8 cellular contexts compared by ENCODE assay signal in genomic region chr2:230712443-230713330, GRCh38. TPM values are rescaled to one million over a fixed set of nuclear protein-coding genes. Genes with fewer than 3 reads are reported as not detected.
A peak's percentile ranks its signal among the peaks of the same experiment; 100 is the strongest.
DNase-seq lines count a peak whose midpoint lies in the region; TF ChIP-seq lines count a peak whose summit lies in the region.

Gene CAB39, plus strand, starts transcription at chr2:230712842. Its CDS starts 47,160 bp downstream, at chr2:230760002.

- H3K27ac ChIP-seq in neural progenitor cell = peak within 1 kb of the TSS; percentile 17

- H3K4me1 ChIP-seq in ES-I3 (ENCODE audit: insufficient read depth, low read length) (peaks cover 16% of the 10 kb centered on the region; the same call in 1 of the 2 replicates), Loucy (ENCODE audit: insufficient read depth, low read length, poor library complexity, severe bottlenecking) (peaks cover 39% of the 10 kb centered on the region), neural progenitor cell (peaks cover 18% of the 10 kb centered on the region)

- H3K9me2 ChIP-seq in Loucy (replicated peaks; ENCODE audit: low read depth, low read length) = no peaks in the 10 kb centered on the region

- H3K9ac ChIP-seq in ES-I3 (ENCODE audit: low read depth, low read length) (peak within 1 kb of the TSS; percentile 68), Loucy (ENCODE audit: low read depth, low read length, poor library complexity, severe bottlenecking) (peak within 1 kb of the TSS; percentile 85), neural progenitor cell (peak within 1 kb of the TSS; percentile 87)

- peak within 1 kb of the TSS; percentile 98 for H3K27ac Mint-ChIP-seq in neural progenitor cell

- H3K27me3 Mint-ChIP-seq in neural progenitor cell (ENCODE audit: insufficient read depth, low read depth) = peaks cover 10% of the 10 kb centered on the region

- H3K36me3 ChIP-seq in ES-I3 (ENCODE audit: insufficient read depth, low read length) (no peaks in the 10 kb centered on the region), H7 (replicated peaks; ENCODE audit: control insufficient read depth, insufficient read depth, low read length) (no peaks in the 10 kb centered on the region), Loucy (ENCODE audit: insufficient read depth, low read length) (no peaks in the 10 kb centered on the region), neural progenitor cell (no peaks in the 10 kb centered on the region)

- H3K4me3 Mint-ChIP-seq in neural progenitor cell = peak within 1 kb of the TSS; percentile 97

- H4K20me1 ChIP-seq in Loucy (ENCODE audit: insufficient read depth, low read length, poor library complexity, severe bottlenecking) (peaks cover 45% of the 10 kb centered on the region), neural progenitor cell (ENCODE audit: low read depth) (peaks cover 42% of the 10 kb centered on the region)

- TF ChIP-seq CTCF in Loucy (conservative IDR thresholded peaks at IDR 0.05; ENCODE audit: low read length) (peak; percentile 70), foreskin fibroblast (IDR thresholded peaks at IDR 0.05; ENCODE audit: low read depth, low read length) (peak; percentile 44), neural progenitor cell (IDR thresholded peaks at IDR 0.05) (peak; percentile 83)

- peak within 1 kb of the TSS; percentile 90 for H3K4me2 ChIP-seq in Loucy (ENCODE audit: low read depth, low read length, poor library complexity, severe bottlenecking)
- H3K4me2 ChIP-seq in neural progenitor cell = peak within 1 kb of the TSS; percentile 86

- H3K9me3 ChIP-seq in ES-I3 (ENCODE audit: control insufficient read depth, insufficient read depth, low read length) = no peaks in the 10 kb centered on the region
- no peaks in the 10 kb centered on the region for H3K9me3 ChIP-seq in Loucy (ENCODE audit: insufficient read depth, low read depth, low read length)
- no peaks in the 10 kb centered on the region for H3K9me3 ChIP-seq in neural progenitor cell (ENCODE audit: low read depth)

- no peaks in the 10 kb centered on the region for H3K9me3 Mint-ChIP-seq in neural progenitor cell

- H3K79me2 ChIP-seq in Loucy (ENCODE audit: insufficient read depth, low read length) (peaks cover 48% of the 10 kb centered on the region), neural progenitor cell (ENCODE audit: low read depth) (peaks cover 48% of the 10 kb centered on the region)

- DNase-seq in H7 (peak; percentile 96), SHP77 treated with DMSO at 0.1 percent for 48 hours (lab: John Stamatoyannopoulos, UW) (peak; percentile 35), activated gamma-delta T cell (lab: John Stamatoyannopoulos, UW) (peak; percentile 81), foreskin fibroblast (peak; percentile 87 to 97), neural progenitor cell (ENCODE audit: low spot score) (peak; percentile 97), stromal cell of bone marrow (ENCODE audit: low read depth) (peak; percentile 74)

- H3K27me3 ChIP-seq in H7 (ENCODE audit: control insufficient read depth, insufficient read depth, low read length) = no peaks in the 10 kb centered on the region
- H3K27me3 ChIP-seq in Loucy (ENCODE audit: insufficient read depth, low read length, poor library complexity, severe bottlenecking) = peaks cover 6% of the 10 kb centered on the region
- no peaks in the 10 kb centered on the region for H3K27me3 ChIP-seq in neural progenitor cell

- peaks cover 2% of the 10 kb centered on the region for H3K36me3 Mint-ChIP-seq in neural progenitor cell

- peak within 1 kb of the TSS; percentile 85 for H3K4me3 ChIP-seq in H7 (ENCODE audit: insufficient read depth, low read depth, low read length)
- peak within 1 kb of the TSS; percentile 84 for H3K4me3 ChIP-seq in Loucy (ENCODE audit: low read length, poor library complexity, severe bottlenecking)
- peak within 1 kb of the TSS; percentile 92 for H3K4me3 ChIP-seq in foreskin fibroblast (ENCODE audit: low read depth in 1 of 2, low read length in 2 of 2)
- H3K4me3 ChIP-seq in neural progenitor cell = peak within 1 kb of the TSS; percentile 84

- no peaks in the 10 kb centered on the region for H3F3A ChIP-seq in Loucy (ENCODE audit: low read depth)
- H3F3A ChIP-seq in neural progenitor cell (ENCODE audit: low read depth) = peaks cover 15% of the 10 kb centered on the region

- peak within 1 kb of the TSS; percentile 90 for H2AFZ ChIP-seq in Loucy (ENCODE audit: low read length)
- peak within 1 kb of the TSS; percentile 94 for H2AFZ ChIP-seq in neural progenitor cell (replicated peaks)

- peaks cover 36% of the 10 kb centered on the region for H3K4me1 Mint-ChIP-seq in neural progenitor cell

RNA-seq across cellular contexts. Expression of gene CAB39, which starts in this region (rescaled TPM):
- 39.3 and 47.7 TPM in 2 replicates for total RNA-seq in H7 (2014; rRNA removed; shearing (Covaris generic))
- total RNA-seq in neural progenitor cell (ENCODE audit: low replicate concordance) = 41.7 and 59.0 TPM in 2 replicates

Comparison
In these comparisons a context has a peak if more than half of its experiments do, and no peak if none do; other contexts are left out.
1. Peak in every context shown above with its lines: DNase-seq, H3K4me3 ChIP-seq and H3K27ac ChIP-seq.
2. DNase-seq: peak in every context shown above with its lines; median percentile 97 in neural progenitor cell; 96 in H7; 92 in foreskin fibroblast; 81 in activated gamma-delta T cell; 74 in stromal cell of bone marrow; 35 in SHP77 treated with DMSO at 0.1 percent for 48 hours.